In genomic region chr1:227907439-227908015, GRCh38 we compare ENCODE assay signal across 25 cellular contexts. TPM values are rescaled to one million over a fixed set of nuclear protein-coding genes. Genes with fewer than 3 reads are reported as not detected.
DNase-seq lines count a peak whose midpoint lies in the region; ATAC-seq, FAIRE-seq and TF ChIP-seq lines count a peak whose summit lies in the region.
"Had no signal": no experiment of that assay in that cellular context is flagged by ENCODE, and none has a peak within 500 bp of the region (broad histone marks: within the 10 kb centered on the region; RNA-seq: fewer than 3 reads in every experiment).

No MANE protein-coding gene starts in this region.

- H2BK12ac ChIP-seq in neuronal stem cell (ENCODE audit: low read length): no peak overlapping the region

- FAIRE-seq in kidney (lab: Jason Lieb, UNC): no peak
- FAIRE-seq: A204.1, GM18507 had no signal

- H2AK5ac ChIP-seq in neuronal stem cell (ENCODE audit: low read depth, low read length): peak overlapping the region; percentile 92

- TF ChIP-seq CTCF in AG04450 (IDR thresholded peaks at IDR 0.05; ENCODE audit: low read depth, low read length): no peak
- no peak for TF ChIP-seq CTCF in kidney (IDR thresholded peaks at IDR 0.05; ENCODE audit: borderline replicate concordance, extremely low read depth, insufficient read depth)

- H3K27me3 ChIP-seq in AG04450 (ENCODE audit: control insufficient read depth, insufficient read depth, low read length) (peaks cover 9% of the 10 kb centered on the region), neuronal stem cell (ENCODE audit: control insufficient read depth in 3 of 3, insufficient read depth in 3 of 3, low read depth in 1 of 3, low read length in 3 of 3) (no peaks in the 10 kb centered on the region)
- H3K27me3 ChIP-seq: BLaER1 treated with 17β-estradiol and CSF1 and Interleukin-3, amounts not matched to agents 10 nM and 100 nM; SJSA1 had no signal

- H2AFZ ChIP-seq in neuronal stem cell (ENCODE audit: low read length): no peak overlapping the region
- H2AFZ ChIP-seq: PC-9 had no signal

- H3K23ac ChIP-seq in neuronal stem cell (ENCODE audit: low read depth, low read length, poor library complexity): peak overlapping the region; percentile 16

- H3K4me3 ChIP-seq in AG04450 (ENCODE audit: low read depth, low read length) (no peak overlapping the region), kidney (ENCODE audit: low read length in 2 of 2) (no peak overlapping the region), neuronal stem cell (ENCODE audit: low read length in 2 of 2) (no peak overlapping the region)
- H3K4me3 ChIP-seq: BLaER1 treated with 17β-estradiol and CSF1 and Interleukin-3, amounts not matched to agents 10 nM and 100 nM; GM23338; PC-9; SJSA1 had no signal

- POLR2A ChIA-PET in AG04450 (lab: Yijun Ruan, JAX): no interaction called here

- H3K9ac ChIP-seq in kidney (ENCODE audit: low read length in 2 of 2) (no peak overlapping the region), neuronal stem cell (ENCODE audit: low read depth, low read length, poor library complexity) (no peak overlapping the region)
- H3K9ac ChIP-seq: BLaER1 treated with 17β-estradiol and CSF1 and Interleukin-3, amounts not matched to agents 10 nM and 100 nM had no signal

- peak overlapping the region; percentile 66 for H2BK120ac ChIP-seq in neuronal stem cell (ENCODE audit: low read depth, low read length)

- H3K79me1 ChIP-seq in neuronal stem cell (ENCODE audit: low read depth, low read length): no peaks in the 10 kb centered on the region

- H4K8ac ChIP-seq in neuronal stem cell (ENCODE audit: low read depth, low read length): peak overlapping the region; percentile 9

- no CpG with 5 or more reads among the region's 13 CpGs for WGBS in neuronal stem cell (ENCODE audit: extremely low coverage in 2 of 2, insufficient read length in 2 of 2, insufficient replicate concordance in 1 of 2), 2 donors

- H3K27ac ChIP-seq in AG04450 (ENCODE audit: low read depth, low read length): peak overlapping the region; percentile 2
- no peak overlapping the region for H3K27ac ChIP-seq in kidney (ENCODE audit: low read depth in 2 of 2, low read length in 2 of 2)
- H3K27ac ChIP-seq in neuronal stem cell (replicated peaks; ENCODE audit: low read length): no peak overlapping the region
- H3K27ac ChIP-seq: BLaER1 treated with 17β-estradiol and CSF1 and Interleukin-3, amounts not matched to agents 10 nM and 100 nM; PC-9; SJSA1 had no signal

- DNase-seq in AG04450 (ENCODE audit: low read depth, low spot score): no peak
- peak; percentile 86 for DNase-seq in NCI-H524 treated with DMSO at 0.1 percent for 48 hours (lab: John Stamatoyannopoulos, UW)
- DNase-seq in kidney: peak; percentile 55
- no peak for DNase-seq in neuronal stem cell (ENCODE audit: low spot score)
- no peak for DNase-seq in stimulated activated CD4-positive, alpha-beta T cell treated with anti-CD3 and anti-CD28 coated beads, Interleukin-4, amount 100 ng/mL, for 4 hours
- no peak for DNase-seq in activated CD4-positive, alpha-beta T cell treated with anti-CD3 and anti-CD28 coated beads, Interleukin-2, amount 50 U/mL, for 1 hour
- DNase-seq: AML-193; CD4-positive, alpha-beta T cell; DMS53; HCEC 1CT; Kasumi-1; NCI-H1092 treated with DMSO at 0.1 percent for 48 hours; NCI-H1436; NCI-H187 treated with DMSO at 0.1 percent for 48 hours; NCI-H446; NCI-H526 treated with DMSO at 0.1 percent for 48 hours; PC-9; Right ventricle myocardium superior had no signal

- peak overlapping the region; percentile 51 for H3K18ac ChIP-seq in neuronal stem cell (ENCODE audit: low read length)

- peak overlapping the region; percentile 53 for H4K91ac ChIP-seq in neuronal stem cell (ENCODE audit: low read depth, low read length, poor library complexity)

- no peak overlapping the region for H3K14ac ChIP-seq in neuronal stem cell (ENCODE audit: low read length)

- H3K36me3 ChIP-seq in kidney (ENCODE audit: control insufficient read depth in 1 of 2, insufficient read depth in 2 of 2, low read length in 2 of 2) (no peaks in the 10 kb centered on the region), neuronal stem cell (replicated peaks in 1 of 2; ENCODE audit: control insufficient read depth in 2 of 2, insufficient read depth in 2 of 2, low read length in 2 of 2) (no peaks in the 10 kb centered on the region)
- H3K36me3 ChIP-seq: BLaER1 treated with 17β-estradiol and CSF1 and Interleukin-3, amounts not matched to agents 10 nM and 100 nM; SJSA1 had no signal

- H2BK15ac ChIP-seq in neuronal stem cell (ENCODE audit: low read length): peak overlapping the region; percentile 55

- no peak for ATAC-seq in HG03354 (IDR thresholded peaks at IDR 0.05; ENCODE audit: poor library complexity, severe bottlenecking, unreplicated experiment)

- CTCF ChIA-PET in AG04450 (lab: Charles Lee): interaction anchor here (0.6 kb wide), 1 partner anchor 104 kb away, joined by 6 read pairs; no protein-coding TSS in a partner anchor

- peak overlapping the region; percentile 68 for H2BK5ac ChIP-seq in neuronal stem cell (ENCODE audit: low read length)

- intact Hi-C loops in kidney (cut with DNase I): no loop called here

- H3K4me2 ChIP-seq in neuronal stem cell (ENCODE audit: insufficient read depth, low read length, poor library complexity, severe bottlenecking): no peak overlapping the region
- H3K4me2 ChIP-seq: GM23338, PC-9 had no signal

- no peaks in the 10 kb centered on the region; the same call in 1 of the 2 replicates for H3K9me3 ChIP-seq in AG04450 (ENCODE audit: control insufficient read depth, insufficient read depth, low read length)
- H3K9me3 ChIP-seq in kidney (ENCODE audit: control insufficient read depth in 1 of 2, low read length in 2 of 2): no peaks in the 10 kb centered on the region
- H3K9me3 ChIP-seq in neuronal stem cell (replicated peaks in 1 of 2; ENCODE audit: control insufficient read depth in 2 of 2, insufficient read depth in 1 of 2, low read depth in 1 of 2, low read length in 2 of 2): no peaks in the 10 kb centered on the region
- H3K9me3 ChIP-seq: SJSA1 had no signal

- H3K4me1 ChIP-seq in kidney (ENCODE audit: control insufficient read depth in 1 of 2, insufficient read depth in 1 of 2, low read depth in 1 of 2, low read length in 2 of 2) (no peaks in the 10 kb centered on the region), neuronal stem cell (ENCODE audit: control insufficient read depth in 2 of 2, insufficient read depth in 1 of 2, low read depth in 1 of 2, low read length in 2 of 2) (peaks cover 12 to 13% of the 10 kb centered on the region in 2 donors)

- no peak overlapping the region for H3K4ac ChIP-seq in neuronal stem cell (ENCODE audit: low read length)

RNA-seq across cellular contexts. Expression of gene WNT9A, which starts 40.2 kb away (rescaled TPM):
- polyA plus RNA-seq in AG04450 (2011; rRNA removed) (0.74 and 0.91 TPM in 2 replicates), kidney (ENCODE audit: insufficient read depth, low read depth, low replicate concordance) (0.58 TPM)
- 0.64 and 1.0 TPM in 2 replicates for polyA minus RNA-seq in AG04450 (2011; rRNA and poly(A)+ RNA removed)
- total RNA-seq in kidney: 3.1 TPM
- 0.61 TPM for polyA plus RNA-seq in neuronal stem cell (2013, experiment 1 of 2)
- 0.69 TPM for polyA plus RNA-seq in neuronal stem cell (2013, experiment 2 of 2)
- total RNA-seq: CD4-positive, alpha-beta T cell; HT-29 had no signal

Comparison
In these comparisons a context has a peak if more than half of its experiments do, and no peak if none do; other contexts are left out.
1. DNase-seq: peak in NCI-H524 treated with DMSO at 0.1 percent for 48 hours (single experiment) and kidney (single experiment); none in AG04450 (single experiment), neuronal stem cell (single experiment), stimulated activated CD4-positive, alpha-beta T cell treated with anti-CD3 and anti-CD28 coated beads, Interleukin-4, amount 100 ng/mL, for 4 hours (0 of 2) and activated CD4-positive, alpha-beta T cell treated with anti-CD3 and anti-CD28 coated beads, Interleukin-2, amount 50 U/mL, for 1 hour (single experiment).